Comparison of ENCODE assay signal across 11 cellular contexts in the genomic region with DNA sequence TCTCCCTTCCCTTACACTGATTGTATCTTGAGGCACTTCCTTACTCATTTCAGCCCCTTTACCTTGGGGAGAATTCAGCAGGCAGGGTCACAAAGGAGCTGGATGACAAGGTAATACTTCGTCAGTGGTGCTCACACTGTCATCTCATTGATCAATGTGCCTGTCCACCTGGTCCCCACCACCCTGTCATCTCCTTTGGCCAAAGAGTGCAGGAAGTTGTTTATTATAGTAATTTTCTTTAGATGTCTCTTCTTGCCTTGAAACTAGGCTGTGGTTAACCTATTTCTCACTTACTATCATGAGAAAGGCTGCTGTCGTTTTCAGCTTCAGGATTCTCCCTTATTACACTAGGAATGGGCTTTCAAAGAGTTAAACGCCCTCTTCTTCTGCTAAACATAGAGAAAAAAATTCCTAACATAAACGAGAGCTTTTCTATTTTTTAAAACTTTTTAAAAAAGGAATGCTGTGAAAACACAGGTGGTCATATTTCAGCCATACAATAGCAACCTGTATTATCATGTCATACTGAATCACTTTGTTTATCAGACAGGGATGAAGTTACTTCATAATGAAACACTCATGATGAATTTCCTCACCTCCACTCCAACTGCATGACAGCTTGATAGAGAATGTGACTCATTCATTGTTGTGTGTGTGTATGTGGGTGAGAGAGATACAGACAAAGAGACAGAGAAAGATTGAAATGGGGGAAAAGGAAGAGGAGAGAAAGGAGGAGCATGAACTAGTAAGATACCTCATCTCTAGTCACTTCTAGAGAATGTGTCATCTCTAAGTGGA.
A peak's percentile ranks its signal among the peaks of the same experiment; 100 is the strongest.
DNase-seq lines count a peak whose midpoint lies in the region; ATAC-seq and TF ChIP-seq lines count a peak whose summit lies in the region.
"Had no signal": no experiment of that assay in that cellular context is flagged by ENCODE, and none has a peak within 500 bp of the region (broad histone marks: within the 10 kb centered on the region; RNA-seq: fewer than 3 reads in every experiment).

No MANE protein-coding gene starts in this region.

- H3K4me1 Mint-ChIP-seq in natural killer cell treated with Interleukin-12 subunit alpha and Interleukin-12 subunit beta and Interleukin-15 and Interleukin-18, amount 100 ng/mL, for 72 hours (ENCODE audit: low read depth in 2 of 2) = peaks cover 8 to 17% of the 10 kb centered on the region in 2 donors

- peak; percentile 84 to 89 for ATAC-seq in natural killer cell treated with Interleukin-12 subunit alpha and Interleukin-12 subunit beta and Interleukin-15 and Interleukin-18, amount 100 ng/mL, for 72 hours

- H3K4me3 ChIP-seq in astrocyte of the spinal cord (ENCODE audit: low read depth, low read length) = no peak overlapping the region
- H3K4me3 ChIP-seq: pancreas had no signal

- no peaks in the 10 kb centered on the region for H3K9me3 Mint-ChIP-seq in natural killer cell treated with Interleukin-12 subunit alpha and Interleukin-12 subunit beta and Interleukin-15 and Interleukin-18, amount 100 ng/mL, for 72 hours

- no peak for TF ChIP-seq CTCF in astrocyte of the spinal cord (IDR thresholded peaks at IDR 0.05; ENCODE audit: low read depth, low read length)
- TF ChIP-seq CTCF in GM10266 (IDR thresholded peaks at IDR 0.05; ENCODE audit: control insufficient read depth, insufficient read depth, low read depth, missing control alignments) = no peak

- peak; percentile 26 for DNase-seq in NCI-H2107 treated with DMSO at 0.1 percent for 48 hours (lab: John Stamatoyannopoulos, UW; ENCODE audit: unreplicated experiment)
- no peak for DNase-seq in NCI-H2107 (lab: John Stamatoyannopoulos, UW)
- DNase-seq in LHCN-M2 (ENCODE audit: low read depth) = peak; percentile 84
- peak; percentile 50 for DNase-seq in astrocyte of the spinal cord (ENCODE audit: low read depth, low spot score)
- DNase-seq in natural killer cell treated with Interleukin-12 subunit alpha and Interleukin-12 subunit beta and Interleukin-15 and Interleukin-18, amount 100 ng/mL, for 72 hours (ENCODE audit: low spot score) = no peak
- no peak for DNase-seq in SHP77 treated with DMSO at 0.1 percent for 48 hours (lab: John Stamatoyannopoulos, UW)
- no peak for DNase-seq in GM10266 (ENCODE audit: extremely low spot score)
- no peak for DNase-seq in HUDEP-2 (lab: John Stamatoyannopoulos, UW; ENCODE audit: unreplicated experiment in 76 of 76)
- DNase-seq: GOT3, NCI-H510A treated with DMSO at 0.1 percent for 48 hours, pancreas had no signal

- H3K27ac Mint-ChIP-seq in natural killer cell treated with Interleukin-12 subunit alpha and Interleukin-12 subunit beta and Interleukin-15 and Interleukin-18, amount 100 ng/mL, for 72 hours = peak overlapping the region in 1 of 2 donors; percentile 24

- peaks cover 0 to 8% of the 10 kb centered on the region in 2 donors for H3K27me3 Mint-ChIP-seq in natural killer cell treated with Interleukin-12 subunit alpha and Interleukin-12 subunit beta and Interleukin-15 and Interleukin-18, amount 100 ng/mL, for 72 hours

- no peak overlapping the region for H3K4me3 Mint-ChIP-seq in natural killer cell treated with Interleukin-12 subunit alpha and Interleukin-12 subunit beta and Interleukin-15 and Interleukin-18, amount 100 ng/mL, for 72 hours

- H3K36me3 Mint-ChIP-seq in natural killer cell treated with Interleukin-12 subunit alpha and Interleukin-12 subunit beta and Interleukin-15 and Interleukin-18, amount 100 ng/mL, for 72 hours = no peaks in the 10 kb centered on the region

- in situ Hi-C loops in astrocyte of the spinal cord (cut with HindIII; ENCODE audit: low sequenced_read_pairs) = no loop called here

Comparison
In these comparisons a context has a peak if more than half of its experiments do, and no peak if none do; other contexts are left out.
1. DNase-seq: peak in NCI-H2107 treated with DMSO at 0.1 percent for 48 hours (single experiment), LHCN-M2 (single experiment) and astrocyte of the spinal cord (single experiment); none in NCI-H2107 (single experiment), natural killer cell treated with Interleukin-12 subunit alpha and Interleukin-12 subunit beta and Interleukin-15 and Interleukin-18, amount 100 ng/mL, for 72 hours (single experiment), SHP77 treated with DMSO at 0.1 percent for 48 hours (single experiment), GM10266 (single experiment) and HUDEP-2 (0 of 76).